1 cellular context compared by ENCODE assay signal in the genomic region with DNA sequence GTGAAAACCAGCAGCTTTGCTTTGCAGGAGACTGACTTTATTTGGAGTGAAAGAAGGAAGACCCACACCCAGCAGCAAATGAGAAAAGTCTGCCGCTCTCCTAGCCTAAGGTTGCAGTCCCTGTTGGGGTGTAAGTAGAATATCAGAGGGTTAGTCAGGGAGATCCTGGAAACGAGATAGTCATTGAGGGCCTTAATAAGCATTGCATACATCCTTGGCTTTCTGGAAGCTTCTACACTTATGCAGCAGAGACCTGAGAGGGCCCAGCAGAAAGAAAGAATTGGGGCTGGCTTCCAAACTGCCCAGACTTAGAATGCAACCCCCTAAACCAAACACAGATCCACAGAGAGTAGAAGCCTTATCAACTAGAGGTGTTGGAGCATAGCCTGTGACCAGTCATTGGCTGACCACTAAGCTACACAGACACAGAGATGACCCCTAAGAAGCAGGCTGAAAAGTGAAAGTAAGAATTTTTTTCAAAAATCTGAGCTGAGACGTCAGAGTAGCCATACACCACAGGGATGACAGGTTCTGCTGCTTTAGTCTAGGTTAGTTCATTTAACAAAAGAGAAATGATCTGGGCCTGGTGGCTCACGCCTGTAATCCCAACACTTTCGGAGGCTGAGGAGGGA.
TF ChIP-seq lines count a peak whose summit lies in the region.

No MANE protein-coding gene starts in this region.

TF ChIP-seq in GM23338, 12 proteins besides CTCF, POLR2A, EP300 and RAD21 (continued from another document):
- TF ChIP-seq, protein P1, sequence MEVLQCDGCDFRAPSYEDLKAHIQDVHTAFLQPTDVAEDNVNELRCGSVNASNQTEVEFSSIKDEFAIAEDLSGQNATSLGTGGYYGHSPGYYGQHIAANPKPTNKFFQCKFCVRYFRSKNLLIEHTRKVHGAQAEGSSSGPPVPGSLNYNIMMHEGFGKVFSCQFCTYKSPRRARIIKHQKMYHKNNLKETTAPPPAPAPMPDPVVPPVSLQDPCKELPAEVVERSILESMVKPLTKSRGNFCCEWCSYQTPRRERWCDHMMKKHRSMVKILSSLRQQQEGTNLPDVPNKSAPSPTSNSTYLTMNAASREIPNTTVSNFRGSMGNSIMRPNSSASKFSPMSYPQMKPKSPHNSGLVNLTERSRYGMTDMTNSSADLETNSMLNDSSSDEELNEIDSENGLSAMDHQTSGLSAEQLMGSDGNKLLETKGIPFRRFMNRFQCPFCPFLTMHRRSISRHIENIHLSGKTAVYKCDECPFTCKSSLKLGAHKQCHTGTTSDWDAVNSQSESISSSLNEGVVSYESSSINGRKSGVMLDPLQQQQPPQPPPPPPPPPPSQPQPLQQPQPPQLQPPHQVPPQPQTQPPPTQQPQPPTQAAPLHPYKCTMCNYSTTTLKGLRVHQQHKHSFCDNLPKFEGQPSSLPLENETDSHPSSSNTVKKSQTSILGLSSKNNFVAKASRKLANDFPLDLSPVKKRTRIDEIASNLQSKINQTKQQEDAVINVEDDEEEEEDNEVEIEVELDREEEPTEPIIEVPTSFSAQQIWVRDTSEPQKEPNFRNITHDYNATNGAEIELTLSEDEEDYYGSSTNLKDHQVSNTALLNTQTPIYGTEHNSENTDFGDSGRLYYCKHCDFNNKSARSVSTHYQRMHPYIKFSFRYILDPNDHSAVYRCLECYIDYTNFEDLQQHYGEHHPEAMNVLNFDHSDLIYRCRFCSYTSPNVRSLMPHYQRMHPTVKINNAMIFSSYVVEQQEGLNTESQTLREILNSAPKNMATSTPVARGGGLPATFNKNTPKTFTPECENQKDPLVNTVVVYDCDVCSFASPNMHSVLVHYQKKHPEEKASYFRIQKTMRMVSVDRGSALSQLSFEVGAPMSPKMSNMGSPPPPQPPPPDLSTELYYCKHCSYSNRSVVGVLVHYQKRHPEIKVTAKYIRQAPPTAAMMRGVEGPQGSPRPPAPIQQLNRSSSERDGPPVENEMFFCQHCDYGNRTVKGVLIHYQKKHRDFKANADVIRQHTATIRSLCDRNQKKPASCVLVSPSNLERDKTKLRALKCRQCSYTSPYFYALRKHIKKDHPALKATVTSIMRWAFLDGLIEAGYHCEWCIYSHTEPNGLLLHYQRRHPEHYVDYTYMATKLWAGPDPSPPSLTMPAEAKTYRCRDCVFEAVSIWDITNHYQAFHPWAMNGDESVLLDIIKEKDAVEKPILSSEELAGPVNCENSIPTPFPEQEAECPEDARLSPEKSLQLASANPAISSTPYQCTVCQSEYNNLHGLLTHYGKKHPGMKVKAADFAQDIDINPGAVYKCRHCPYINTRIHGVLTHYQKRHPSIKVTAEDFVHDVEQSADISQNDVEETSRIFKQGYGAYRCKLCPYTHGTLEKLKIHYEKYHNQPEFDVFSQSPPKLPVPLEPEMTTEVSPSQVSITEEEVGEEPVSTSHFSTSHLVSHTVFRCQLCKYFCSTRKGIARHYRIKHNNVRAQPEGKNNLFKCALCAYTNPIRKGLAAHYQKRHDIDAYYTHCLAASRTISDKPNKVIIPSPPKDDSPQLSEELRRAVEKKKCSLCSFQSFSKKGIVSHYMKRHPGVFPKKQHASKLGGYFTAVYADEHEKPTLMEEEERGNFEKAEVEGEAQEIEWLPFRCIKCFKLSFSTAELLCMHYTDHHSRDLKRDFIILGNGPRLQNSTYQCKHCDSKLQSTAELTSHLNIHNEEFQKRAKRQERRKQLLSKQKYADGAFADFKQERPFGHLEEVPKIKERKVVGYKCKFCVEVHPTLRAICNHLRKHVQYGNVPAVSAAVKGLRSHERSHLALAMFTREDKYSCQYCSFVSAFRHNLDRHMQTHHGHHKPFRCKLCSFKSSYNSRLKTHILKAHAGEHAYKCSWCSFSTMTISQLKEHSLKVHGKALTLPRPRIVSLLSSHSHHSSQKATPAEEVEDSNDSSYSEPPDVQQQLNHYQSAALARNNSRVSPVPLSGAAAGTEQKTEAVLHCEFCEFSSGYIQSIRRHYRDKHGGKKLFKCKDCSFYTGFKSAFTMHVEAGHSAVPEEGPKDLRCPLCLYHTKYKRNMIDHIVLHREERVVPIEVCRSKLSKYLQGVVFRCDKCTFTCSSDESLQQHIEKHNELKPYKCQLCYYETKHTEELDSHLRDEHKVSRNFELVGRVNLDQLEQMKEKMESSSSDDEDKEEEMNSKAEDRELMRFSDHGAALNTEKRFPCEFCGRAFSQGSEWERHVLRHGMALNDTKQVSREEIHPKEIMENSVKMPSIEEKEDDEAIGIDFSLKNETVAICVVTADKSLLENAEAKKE (CRISPR knock-in tag; IDR thresholded peaks at IDR 0.05) = no peak
- TF ChIP-seq STAT1 (IDR thresholded peaks at IDR 0.05; ENCODE audit: unreplicated experiment) = no peak
- TF ChIP-seq EZH2 (IDR thresholded peaks at IDR 0.05; ENCODE audit: low read depth, unreplicated experiment) = no peak
- no peak for TF ChIP-seq ZNF114 (CRISPR knock-in tag; IDR thresholded peaks at IDR 0.05)
- TF ChIP-seq, protein P2, sequence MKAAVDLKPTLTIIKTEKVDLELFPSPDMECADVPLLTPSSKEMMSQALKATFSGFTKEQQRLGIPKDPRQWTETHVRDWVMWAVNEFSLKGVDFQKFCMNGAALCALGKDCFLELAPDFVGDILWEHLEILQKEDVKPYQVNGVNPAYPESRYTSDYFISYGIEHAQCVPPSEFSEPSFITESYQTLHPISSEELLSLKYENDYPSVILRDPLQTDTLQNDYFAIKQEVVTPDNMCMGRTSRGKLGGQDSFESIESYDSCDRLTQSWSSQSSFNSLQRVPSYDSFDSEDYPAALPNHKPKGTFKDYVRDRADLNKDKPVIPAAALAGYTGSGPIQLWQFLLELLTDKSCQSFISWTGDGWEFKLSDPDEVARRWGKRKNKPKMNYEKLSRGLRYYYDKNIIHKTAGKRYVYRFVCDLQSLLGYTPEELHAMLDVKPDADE (IDR thresholded peaks at IDR 0.05) = no peak
- no peak for TF ChIP-seq JUNB (IDR thresholded peaks at IDR 0.05; ENCODE audit: unreplicated experiment)
